Comparison of ENCODE assay signal across 21 cellular contexts in the genomic region with DNA sequence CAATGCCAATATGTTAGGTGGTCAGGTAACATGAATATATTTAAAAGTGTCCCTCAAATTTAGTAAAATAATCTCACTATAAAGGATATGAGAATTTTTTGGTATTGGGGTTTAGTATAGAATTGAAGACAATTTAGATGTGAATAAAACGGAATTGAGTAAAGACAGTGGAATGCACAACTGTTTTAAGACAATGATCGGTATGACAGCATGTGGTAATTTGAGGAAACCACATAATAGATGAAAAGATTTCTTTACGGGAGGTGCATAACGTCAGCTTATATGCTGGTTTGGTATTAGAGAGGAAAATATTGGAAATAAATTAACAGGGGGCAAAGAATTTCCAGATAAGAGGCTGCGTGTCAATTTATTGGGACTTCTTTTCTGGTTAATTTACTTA.
DNase-seq lines count a peak whose midpoint lies in the region; ATAC-seq, FAIRE-seq and TF ChIP-seq lines count a peak whose summit lies in the region.
"Had no signal": no experiment of that assay in that cellular context is flagged by ENCODE, and none has a peak within 500 bp of the region (broad histone marks: within the 10 kb centered on the region; RNA-seq: fewer than 3 reads in every experiment).

No MANE protein-coding gene starts in this region.

- ATAC-seq in RWPE2 (ENCODE audit: low read depth) = peak; percentile 64; the same call in 2 of the 3 replicates
- no peak for ATAC-seq in pancreas
- ATAC-seq in aorta (ENCODE audit: low FRiP score) = no peak
- ATAC-seq: GM12878, HepG2, K562, Panc1 had no signal

- H3K4me1 ChIP-seq in RWPE2 (ENCODE audit: insufficient read depth, poor library complexity, severe bottlenecking) (no peaks in the 10 kb centered on the region), pancreas (no peaks in the 10 kb centered on the region), aorta (ENCODE audit: control insufficient read depth in 1 of 2, insufficient read depth in 2 of 2, low read length in 2 of 2) (no peaks in the 10 kb centered on the region)
- H3K4me1 ChIP-seq: SJCRH30 had no signal

- TF ChIP-seq CTCF in RWPE2 (IDR thresholded peaks at IDR 0.05; ENCODE audit: poor library complexity, severe bottlenecking) (no peak), pancreas (IDR thresholded peaks at IDR 0.05) (no peak)

- H3K27me3 ChIP-seq in RWPE2 (ENCODE audit: insufficient read depth, poor library complexity, severe bottlenecking) (no peaks in the 10 kb centered on the region), pancreas (no peaks in the 10 kb centered on the region), aorta (ENCODE audit: control insufficient read depth in 1 of 2, insufficient read depth in 2 of 2, low read length in 1 of 2) (no peaks in the 10 kb centered on the region)
- H3K27me3 ChIP-seq: SJCRH30 had no signal

- peak; percentile 58 for DNase-seq in HCEC 1CT
- DNase-seq in RWPE2 (ENCODE audit: low spot score) = no peak
- DNase-seq in astrocyte of the hippocampus (ENCODE audit: low read depth, low spot score) = peak; percentile 2
- DNase-seq in pancreas = no peak
- no peak for DNase-seq in NCI-H2029 treated with DMSO at 0.1 percent for 48 hours (lab: John Stamatoyannopoulos, UW)
- DNase-seq in aorta = no peak
- DNase-seq in NCI-H69 (lab: John Stamatoyannopoulos, UW) = no peak
- DNase-seq: CD4-positive, CD25-positive, alpha-beta regulatory T cell; GOT3; NCI-H1092; NCI-H1436 treated with DMSO at 0.1 percent for 48 hours; NCI-H1930; NCI-H2227 treated with DMSO at 0.1 percent for 48 hours; NCI-H510A; NCI-H774; NK-92 treated with Interleukin-12 subunit alpha and Interleukin-12 subunit beta, amount 100 ng/mL, for 24 hours had no signal

- H3K9me3 ChIP-seq in RWPE2 (ENCODE audit: severe bottlenecking) (peaks cover 3% of the 10 kb centered on the region), pancreas (no peaks in the 10 kb centered on the region), aorta (ENCODE audit: control insufficient read depth, low read length) (no peaks in the 10 kb centered on the region)
- H3K9me3 ChIP-seq: SJCRH30 had no signal

- intact Hi-C loops in pancreas (cut with DNase I) = no loop called here
- intact Hi-C loops in aorta (cut with DNase I) = no loop called here

- H3K27ac ChIP-seq in RWPE2 (ENCODE audit: poor library complexity, severe bottlenecking) (no peak overlapping the region), pancreas (no peak overlapping the region), aorta (ENCODE audit: low read depth in 1 of 2, low read length in 2 of 2) (no peak overlapping the region)
- H3K27ac ChIP-seq: SJCRH30 had no signal

- H3K36me3 ChIP-seq in RWPE2 (ENCODE audit: low read depth) (no peaks in the 10 kb centered on the region), pancreas (no peaks in the 10 kb centered on the region), aorta (ENCODE audit: control insufficient read depth in 1 of 2, insufficient read depth in 2 of 2, low read length in 1 of 2) (no peaks in the 10 kb centered on the region)
- H3K36me3 ChIP-seq: SJCRH30 had no signal

- H3K4me3 ChIP-seq in RWPE2 (ENCODE audit: severe bottlenecking) (no peak overlapping the region), pancreas (no peak overlapping the region), aorta (ENCODE audit: low read length in 2 of 2) (no peak overlapping the region)
- H3K4me3 ChIP-seq: GM12878, K562, SJCRH30 had no signal

- no peak for FAIRE-seq in pancreas (lab: Jason Lieb, UNC)
- FAIRE-seq: GM12878, HepG2, K562 had no signal

- 68 to 69% methylated on average over 5 of the region's 5 CpGs for WGBS in pancreas, 2 donors
- 78 to 83% methylated on average over 5 of the region's 5 CpGs for WGBS in aorta, 2 donors

Comparison
In these comparisons a context has a peak if more than half of its experiments do, and no peak if none do; other contexts are left out.
1. DNase-seq: peak in HCEC 1CT (single experiment) and astrocyte of the hippocampus (single experiment); none in RWPE2 (single experiment), pancreas (0 of 6), NCI-H2029 treated with DMSO at 0.1 percent for 48 hours (single experiment), aorta (0 of 2) and NCI-H69 (single experiment).